11 cellular contexts compared by ENCODE assay signal in genomic region chr15:74845208-74845568, GRCh38. TPM values are rescaled to one million over a fixed set of nuclear protein-coding genes. Genes with fewer than 3 reads are reported as not detected.
DNase-seq lines count a peak whose midpoint lies in the region; ATAC-seq, FAIRE-seq and TF ChIP-seq lines count a peak whose summit lies in the region.
"Had no signal": no experiment of that assay in that cellular context is flagged by ENCODE, and none has a peak within 500 bp of the region (broad histone marks: within the 10 kb centered on the region; RNA-seq: fewer than 3 reads in every experiment).

No MANE protein-coding gene starts in this region.

- H3K4me1 ChIP-seq in small intestine (ENCODE audit: control insufficient read depth in 2 of 2, insufficient read depth in 1 of 2, low read depth in 1 of 2, low read length in 1 of 2) (peaks cover 2 to 4% of the 10 kb centered on the region in 2 donors), thymus (ENCODE audit: control insufficient read depth, insufficient read depth, low read length) (peaks cover 7% of the 10 kb centered on the region), ascending aorta (peaks cover 4 to 7% of the 10 kb centered on the region in 2 donors)

- no peaks in the 10 kb centered on the region for H3K9me3 ChIP-seq in small intestine (ENCODE audit: control insufficient read depth, low read depth)
- H3K9me3 ChIP-seq in thymus (ENCODE audit: control insufficient read depth): no peaks in the 10 kb centered on the region
- H3K9me3 ChIP-seq in ascending aorta: no peaks in the 10 kb centered on the region

- H3K4me3 ChIP-seq in small intestine (ENCODE audit: low read depth in 1 of 2, low read length in 2 of 2) (no peak overlapping the region), thymus (ENCODE audit: low read length) (no peak overlapping the region), ascending aorta (no peak overlapping the region)

- FAIRE-seq in small intestine (lab: Jason Lieb, UNC): no peak

- TF ChIP-seq CTCF in VCaP (conservative IDR thresholded peaks at IDR 0.05): no peak
- TF ChIP-seq CTCF in ascending aorta (IDR thresholded peaks at IDR 0.05): no peak

- H3K27me3 ChIP-seq in small intestine (ENCODE audit: control insufficient read depth in 2 of 2, insufficient read depth in 2 of 2, low read length in 2 of 2) (no peaks in the 10 kb centered on the region), thymus (ENCODE audit: control insufficient read depth, insufficient read depth) (no peaks in the 10 kb centered on the region), ascending aorta (no peaks in the 10 kb centered on the region)

- WGBS in small intestine, 3 donors: 48 to 77% (median 56%) methylated on average over 5 of the region's 5 CpGs
- 35% methylated on average over 5 of the region's 5 CpGs for WGBS in thymus

- DNase-seq in activated effector memory CD4-positive, alpha-beta T cell treated with anti-CD3 and anti-CD28 coated beads, Interleukin-2, amount 50 U/mL, for 16 hours: peak; percentile 85
- DNase-seq in small intestine: no peak
- DNase-seq in ascending aorta (ENCODE audit: low spot score in 2 of 2): no peak
- DNase-seq: NCI-H2171 had no signal

- intact Hi-C loops in ascending aorta (cut with DNase I): no loop called here

- ATAC-seq in GM21619 (IDR thresholded peaks at IDR 0.05; ENCODE audit: unreplicated experiment) (no peak), HG02571 (IDR thresholded peaks at IDR 0.05; ENCODE audit: unreplicated experiment) (no peak), GM19023 (IDR thresholded peaks at IDR 0.05; ENCODE audit: unreplicated experiment) (no peak)

- H3K27ac ChIP-seq in VCaP: peak overlapping the region; percentile 100
- peak overlapping the region; percentile 2 to 51 for H3K27ac ChIP-seq in small intestine (ENCODE audit: low read depth in 1 of 2, low read length in 1 of 2)
- peak overlapping the region; percentile 77 for H3K27ac ChIP-seq in thymus (ENCODE audit: low read depth)
- H3K27ac ChIP-seq in ascending aorta: no peak overlapping the region

- H3K36me3 ChIP-seq in small intestine (ENCODE audit: control insufficient read depth in 2 of 2, insufficient read depth in 2 of 2, low read length in 2 of 2) (peaks cover 15 to 20% of the 10 kb centered on the region in 2 donors), thymus (ENCODE audit: control insufficient read depth, insufficient read depth) (peaks cover 41% of the 10 kb centered on the region), ascending aorta (peaks cover 35 to 37% of the 10 kb centered on the region in 2 donors)

RNA-seq across cellular contexts. Expression of gene ULK3, which starts 2.2 kb away (rescaled TPM):
- polyA plus RNA-seq in small intestine (100 to 1,000 TPM in 1 of 3 donors, 10 to 100 TPM in 2; 38.2 to 111 (median 71.1) TPM), thymus (59.4 TPM)
- 54.0 TPM for total RNA-seq in ascending aorta

RNA-seq across cellular contexts. Expression of gene CPLX3, which starts 18.8 kb away (rescaled TPM):
- polyA plus RNA-seq in small intestine (1 to 10 TPM in 1 of 3 donors, not detected in 2; 1.1 TPM), thymus (1.1 TPM)
- not detected for total RNA-seq in ascending aorta
- total RNA-seq: dermis microvascular lymphatic vessel endothelial cell, posterior vena cava had no signal

RNA-seq across cellular contexts. Expression of gene SCAMP2, which starts 28.0 kb away (rescaled TPM):
- polyA plus RNA-seq in small intestine: 10 to 100 TPM; 52.3 to 92.3 (median 59.2) TPM
- polyA plus RNA-seq in thymus: 35.2 TPM
- 90.8 TPM for total RNA-seq in ascending aorta

RNA-seq across cellular contexts. Expression of gene LMAN1L, which starts 32.6 kb away (rescaled TPM):
- under 1 TPM in 1 of 3 donors, not detected in 2; 0.46 TPM for polyA plus RNA-seq in small intestine
- polyA plus RNA-seq in thymus: 0.41 TPM
- not detected for total RNA-seq in ascending aorta
- total RNA-seq: dermis microvascular lymphatic vessel endothelial cell, posterior vena cava had no signal

RNA-seq across cellular contexts. Expression of gene MPI, which starts 44.7 kb away (rescaled TPM):
- polyA plus RNA-seq in small intestine (10 to 100 TPM; 41.1 to 88.3 (median 60.5) TPM), thymus (22.2 TPM)
- 118 TPM for total RNA-seq in ascending aorta

Comparison
In these comparisons a context has a peak if more than half of its experiments do, and no peak if none do; other contexts are left out.
1. H3K27ac ChIP-seq: peak in VCaP (single experiment), small intestine (2 of 2) and thymus (single experiment); none in ascending aorta (0 of 2).